In the genomic region with DNA sequence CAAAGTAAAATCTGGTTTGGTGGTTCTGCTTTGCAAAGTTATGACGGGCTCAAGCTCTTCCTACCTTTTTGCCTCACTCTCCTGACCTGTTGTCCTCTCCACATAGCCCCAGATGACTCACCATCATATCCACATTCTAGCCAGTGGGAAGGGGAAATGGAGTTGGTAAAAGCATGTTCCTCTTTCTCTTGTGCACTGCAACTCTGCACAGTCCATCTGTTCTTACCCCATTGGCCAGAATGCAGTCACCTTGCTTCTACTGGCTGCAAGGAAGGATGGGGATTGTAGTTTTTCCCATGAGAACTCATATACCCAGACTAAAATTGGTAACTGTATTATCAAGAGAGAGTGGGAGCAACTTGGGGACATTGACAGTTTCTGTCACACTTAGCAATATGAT, we compare ENCODE assay signal across 14 cellular contexts. TPM values are rescaled to one million over a fixed set of nuclear protein-coding genes. Genes with fewer than 3 reads are reported as not detected.
DNase-seq lines count a peak whose midpoint lies in the region; ATAC-seq and TF ChIP-seq lines count a peak whose summit lies in the region.
"Had no signal": no experiment of that assay in that cellular context is flagged by ENCODE, and none has a peak within 500 bp of the region (broad histone marks: within the 10 kb centered on the region; RNA-seq: fewer than 3 reads in every experiment).

No MANE protein-coding gene starts in this region.

- H3K36me3 ChIP-seq in testis (ENCODE audit: low read depth, missing control alignments) = no peaks in the 10 kb centered on the region
- H3K36me3 ChIP-seq: heart right ventricle had no signal

- DNase-seq in GM12865 (ENCODE audit: low read depth) (peak; percentile 3), HT1080 (ENCODE audit: low read depth) (peak; percentile 68), SW480 (ENCODE audit: low spot score) (peak; percentile 1), iris pigment epithelial cell (ENCODE audit: low read depth) (peak; percentile 56), testis (no peak), NCI-H1930 (lab: John Stamatoyannopoulos, UW) (no peak)
- DNase-seq: activated CD4-positive, alpha-beta memory T cell treated with anti-CD3 and anti-CD28 coated beads for 36 hours; activated naive CD4-positive, alpha-beta T cell treated with anti-CD3 and anti-CD28 coated beads, Interleukin-2, amount 10 ng/mL, durations not matched to agents 7 days and 5 days; heart right ventricle; SHP77 had no signal

- H3K4me3 ChIP-seq in GM12865 (ENCODE audit: low read depth, low read length) = no peak overlapping the region
- H3K4me3 ChIP-seq in testis = no peak overlapping the region
- H3K4me3 ChIP-seq: heart right ventricle had no signal

- H3K4me1 ChIP-seq in testis = no peaks in the 10 kb centered on the region

- TF ChIP-seq POLR2A in testis (IDR thresholded peaks at IDR 0.05) = no peak

- H3K27me3 ChIP-seq in testis = no peaks in the 10 kb centered on the region
- H3K27me3 ChIP-seq: heart right ventricle had no signal

- intact Hi-C loops in testis (cut with DNase I; ENCODE audit: low total_unique reads) = loop anchor here (10.0 kb wide), 1 partner anchor 823 kb away; no protein-coding TSS in a partner anchor

- no peak overlapping the region for H3K27ac ChIP-seq in testis
- H3K27ac ChIP-seq: heart right ventricle had no signal

- WGBS in testis, 2 donors = 65 to 82% methylated on average over 1 of the region's 1 CpG

- TF ChIP-seq CTCF in GM12865 (IDR thresholded peaks at IDR 0.05; ENCODE audit: insufficient read depth, low read depth, low read length, missing control alignments) (no peak), testis (IDR thresholded peaks at IDR 0.05) (no peak)

- ATAC-seq in HG03095 (IDR thresholded peaks at IDR 0.05; ENCODE audit: unreplicated experiment) = no peak
- ATAC-seq in HG03196 (IDR thresholded peaks at IDR 0.05; ENCODE audit: unreplicated experiment) = no peak

- no peaks in the 10 kb centered on the region for H3K9me3 ChIP-seq in testis

RNA-seq across cellular contexts. Expression of a gene that starts 50.4 kb away (rescaled TPM):
- total RNA-seq in HT1080 (2014; rRNA removed; shearing (Covaris generic)) = not detected in 2 replicates
- not detected in 2 replicates for polyA plus RNA-seq in HT1080 (2015; cell fraction: cytosol; rRNA removed)
- not detected in 2 replicates for polyA plus RNA-seq in HT1080 (2015; cell fraction: nucleus; rRNA removed)
- 1 to 10 TPM in 1 of 2 donors, under 1 TPM in 1; 0.50 to 2.8 TPM for total RNA-seq in testis
- polyA plus RNA-seq in testis (ENCODE audit: insufficient read depth, low read depth, low replicate concordance) = 3.2 TPM
- total RNA-seq: activated CD4-positive, alpha-beta memory T cell treated with anti-CD3 and anti-CD28 coated beads for 36 hours; heart right ventricle; myocyte; urinary bladder had no signal
- polyA plus RNA-seq: heart right ventricle, urinary bladder had no signal

Comparison
In these comparisons a context has a peak if more than half of its experiments do, and no peak if none do; other contexts are left out.
1. DNase-seq: peak in GM12865 (single experiment), HT1080 (single experiment), SW480 (single experiment) and iris pigment epithelial cell (single experiment); none in testis (single experiment) and NCI-H1930 (0 of 2).